ENCODE assay signal across 25 cellular contexts in the genomic region with DNA sequence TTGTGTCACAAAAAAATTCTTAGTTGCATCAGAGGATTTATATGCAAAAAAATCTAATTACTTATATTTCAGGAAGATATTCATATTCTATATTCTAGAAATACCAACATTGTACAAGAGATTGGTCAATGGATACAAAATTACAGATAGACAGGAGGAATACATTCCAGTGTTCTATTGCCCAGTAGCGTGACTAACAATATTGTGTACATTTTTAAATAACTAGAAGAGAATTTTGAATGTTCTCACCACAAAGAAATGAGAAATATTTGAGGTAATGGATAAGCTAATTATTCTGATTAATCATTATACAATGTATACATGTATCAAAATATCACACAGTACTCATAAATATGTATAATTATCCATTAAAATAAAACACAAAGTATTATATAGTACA.
"Had no signal": no experiment of that assay in that cellular context is flagged by ENCODE, and none has a peak within 500 bp of the region (broad histone marks: within the 10 kb centered on the region; RNA-seq: fewer than 3 reads in every experiment).

No MANE protein-coding gene starts in this region.

- H3K4me3 Mint-ChIP-seq: dendritic cell treated with granulocyte-macrophage colony-stimulating factor and Interleukin-4, amounts not matched to agents 40 ng/mL and 50 ng/mL, for 4 days; endodermal cell; memory B cell; naive B cell; natural killer cell treated with Interleukin-12 subunit alpha and Interleukin-12 subunit beta and Interleukin-15 and Interleukin-18, amount 100 ng/mL, for 72 hours; neural crest cell; stimulated activated memory B cell treated with anti-CD40 and anti-IgM and Interleukin-4, amounts not matched to agents 10 μg/mL and 1 μg/mL and 100 μg/mL, for 72 hours; type B pancreatic cell had no signal

- FAIRE-seq: keratinocyte had no signal

- DNase-seq: colonic mucosa; effector CD8-positive, alpha-beta T cell; endodermal cell; foreskin fibroblast; gastrocnemius medialis; head of caudate nucleus; left ventricle myocardium superior; lower lobe of right lung; mucosa of descending colon; naive B cell; right cardiac atrium; sigmoid colon; spleen; stimulated activated CD4-positive, alpha-beta T cell treated with anti-CD3 and anti-CD28 coated beads, Interleukin-4, amount 100 ng/mL, for 4 hours; stimulated activated naive CD8-positive, alpha-beta T cell treated with anti-CD3 and anti-CD28 coated beads, Interleukin-15, Interleukin-2, amounts not matched to agents 100 U/mL and 50 U/mL, for 24 hours; substantia nigra; testis; tibial artery had no signal

- H3K27ac Mint-ChIP-seq: dendritic cell treated with granulocyte-macrophage colony-stimulating factor and Interleukin-4, amounts not matched to agents 40 ng/mL and 50 ng/mL, for 4 days; endodermal cell; memory B cell; naive B cell; natural killer cell treated with Interleukin-12 subunit alpha and Interleukin-12 subunit beta and Interleukin-15 and Interleukin-18, amount 100 ng/mL, for 72 hours; stimulated activated memory B cell treated with anti-CD40 and anti-IgM and Interleukin-4, amounts not matched to agents 10 μg/mL and 1 μg/mL and 100 μg/mL, for 72 hours; type B pancreatic cell had no signal

- H3K27me3 Mint-ChIP-seq: dendritic cell treated with granulocyte-macrophage colony-stimulating factor and Interleukin-4, amounts not matched to agents 40 ng/mL and 50 ng/mL, for 4 days; memory B cell; naive B cell; natural killer cell treated with Interleukin-12 subunit alpha and Interleukin-12 subunit beta and Interleukin-15 and Interleukin-18, amount 100 ng/mL, for 72 hours; stimulated activated memory B cell treated with anti-CD40 and anti-IgM and Interleukin-4, amounts not matched to agents 10 μg/mL and 1 μg/mL and 100 μg/mL, for 72 hours; type B pancreatic cell had no signal

- H3K36me3 Mint-ChIP-seq: memory B cell; naive B cell; natural killer cell treated with Interleukin-12 subunit alpha and Interleukin-12 subunit beta and Interleukin-15 and Interleukin-18, amount 100 ng/mL, for 72 hours; stimulated activated memory B cell treated with anti-CD40 and anti-IgM and Interleukin-4, amounts not matched to agents 10 μg/mL and 1 μg/mL and 100 μg/mL, for 72 hours; type B pancreatic cell had no signal

- H3K4me1 Mint-ChIP-seq: endodermal cell; memory B cell; naive B cell; neural crest cell; stimulated activated memory B cell treated with anti-CD40 and anti-IgM and Interleukin-4, amounts not matched to agents 10 μg/mL and 1 μg/mL and 100 μg/mL, for 72 hours had no signal

- H3K9me3 Mint-ChIP-seq: dendritic cell treated with granulocyte-macrophage colony-stimulating factor and Interleukin-4, amounts not matched to agents 40 ng/mL and 50 ng/mL, for 4 days; memory B cell; natural killer cell treated with Interleukin-12 subunit alpha and Interleukin-12 subunit beta and Interleukin-15 and Interleukin-18, amount 100 ng/mL, for 72 hours; neural crest cell; stimulated activated memory B cell treated with anti-CD40 and anti-IgM and Interleukin-4, amounts not matched to agents 10 μg/mL and 1 μg/mL and 100 μg/mL, for 72 hours; type B pancreatic cell had no signal
